ENCODE assay signal across 9 cellular contexts in the genomic region with DNA sequence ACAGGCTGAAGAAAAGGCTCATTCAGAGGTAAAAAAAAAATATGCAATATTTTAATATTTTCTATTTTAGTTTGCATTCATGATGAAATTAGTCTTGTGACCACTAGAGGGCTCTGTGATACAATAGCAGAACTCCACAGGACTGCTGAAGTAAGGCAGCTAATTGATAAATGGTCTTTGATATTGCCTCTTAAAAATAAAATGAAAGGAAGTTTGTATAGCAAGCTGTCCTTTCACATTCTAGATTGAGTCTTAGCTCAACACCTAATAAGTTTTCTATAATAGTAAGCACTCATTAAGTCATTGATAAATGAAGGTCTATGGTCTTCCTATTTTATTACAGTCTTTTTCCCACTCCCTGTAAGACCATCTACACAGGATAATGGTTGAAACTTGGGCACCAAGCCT.
DNase-seq lines count a peak whose midpoint lies in the region; ATAC-seq, FAIRE-seq and TF ChIP-seq lines count a peak whose summit lies in the region.
"Had no signal": no experiment of that assay in that cellular context is flagged by ENCODE, and none has a peak within 500 bp of the region (broad histone marks: within the 10 kb centered on the region; RNA-seq: fewer than 3 reads in every experiment).

No MANE protein-coding gene starts in this region.

- no peak overlapping the region for H3K4me3 ChIP-seq in neural progenitor cell

- no peak overlapping the region for H3K27ac Mint-ChIP-seq in neural progenitor cell
- H3K27ac Mint-ChIP-seq in activated naive CD4-positive, alpha-beta T cell treated with anti-CD3 and anti-CD28 coated beads, Interleukin-2, amount 10 ng/mL, durations not matched to agents 7 days and 5 days: no peak overlapping the region
- H3K27ac Mint-ChIP-seq: dendritic cell treated with granulocyte-macrophage colony-stimulating factor and Interleukin-4, amounts not matched to agents 40 ng/mL and 50 ng/mL, for 4 days had no signal

- TF ChIP-seq CTCF in GM12872 (IDR thresholded peaks at IDR 0.05; ENCODE audit: insufficient read depth, low read depth, low read length) (peak; percentile 60), neural progenitor cell (IDR thresholded peaks at IDR 0.05) (peak; percentile 89)

- H3K36me3 ChIP-seq in neural progenitor cell: no peaks in the 10 kb centered on the region

- H3K4me2 ChIP-seq in neural progenitor cell: no peak overlapping the region

- H3K27me3 ChIP-seq in neural progenitor cell: no peaks in the 10 kb centered on the region

- H3F3A ChIP-seq in neural progenitor cell (ENCODE audit: low read depth): no peaks in the 10 kb centered on the region

- H3K36me3 Mint-ChIP-seq in neural progenitor cell: no peaks in the 10 kb centered on the region
- H3K36me3 Mint-ChIP-seq in activated naive CD4-positive, alpha-beta T cell treated with anti-CD3 and anti-CD28 coated beads, Interleukin-2, amount 10 ng/mL, durations not matched to agents 7 days and 5 days: no peaks in the 10 kb centered on the region

- CTCF ChIA-PET in activated naive CD4-positive, alpha-beta T cell treated with anti-CD3 and anti-CD28 coated beads, Interleukin-2, amount 10 ng/mL, durations not matched to agents 7 days and 5 days (lab: Charles Lee): interaction anchor here (0.9 to 1.3 kb wide), 3 partner anchors 11 to 30 kb away, joined by 3 to 4 read pairs (median 3); no protein-coding TSS in a partner anchor

- FAIRE-seq in A204.1 (lab: Jason Lieb, UNC): peak; percentile 96

- ATAC-seq in HG03135 (IDR thresholded peaks at IDR 0.05; ENCODE audit: unreplicated experiment): peak; percentile 74

- no peak overlapping the region for H3K4me3 Mint-ChIP-seq in neural progenitor cell
- H3K4me3 Mint-ChIP-seq in activated naive CD4-positive, alpha-beta T cell treated with anti-CD3 and anti-CD28 coated beads, Interleukin-2, amount 10 ng/mL, durations not matched to agents 7 days and 5 days: no peak overlapping the region
- H3K4me3 Mint-ChIP-seq: dendritic cell treated with granulocyte-macrophage colony-stimulating factor and Interleukin-4, amounts not matched to agents 40 ng/mL and 50 ng/mL, for 4 days had no signal

- H4K20me1 ChIP-seq in neural progenitor cell (ENCODE audit: low read depth): no peaks in the 10 kb centered on the region

- H3K4me1 Mint-ChIP-seq in neural progenitor cell: peaks cover 2% of the 10 kb centered on the region
- H3K4me1 Mint-ChIP-seq in activated naive CD4-positive, alpha-beta T cell treated with anti-CD3 and anti-CD28 coated beads, Interleukin-2, amount 10 ng/mL, durations not matched to agents 7 days and 5 days: no peaks in the 10 kb centered on the region

- no peak overlapping the region for H3K9ac ChIP-seq in neural progenitor cell

- H3K9me3 Mint-ChIP-seq in neural progenitor cell: no peaks in the 10 kb centered on the region
- H3K9me3 Mint-ChIP-seq in activated naive CD4-positive, alpha-beta T cell treated with anti-CD3 and anti-CD28 coated beads, Interleukin-2, amount 10 ng/mL, durations not matched to agents 7 days and 5 days: no peaks in the 10 kb centered on the region
- H3K9me3 Mint-ChIP-seq: dendritic cell treated with granulocyte-macrophage colony-stimulating factor and Interleukin-4, amounts not matched to agents 40 ng/mL and 50 ng/mL, for 4 days had no signal

- no peaks in the 10 kb centered on the region for H3K27me3 Mint-ChIP-seq in neural progenitor cell (ENCODE audit: insufficient read depth, low read depth)
- no peaks in the 10 kb centered on the region for H3K27me3 Mint-ChIP-seq in activated naive CD4-positive, alpha-beta T cell treated with anti-CD3 and anti-CD28 coated beads, Interleukin-2, amount 10 ng/mL, durations not matched to agents 7 days and 5 days
- H3K27me3 Mint-ChIP-seq: dendritic cell treated with granulocyte-macrophage colony-stimulating factor and Interleukin-4, amounts not matched to agents 40 ng/mL and 50 ng/mL, for 4 days had no signal

- H3K4me1 ChIP-seq in neural progenitor cell: no peaks in the 10 kb centered on the region

- no peak overlapping the region for H3K27ac ChIP-seq in neural progenitor cell

- no peak overlapping the region for H2AFZ ChIP-seq in neural progenitor cell (replicated peaks)

- no peaks in the 10 kb centered on the region for H3K9me3 ChIP-seq in neural progenitor cell (ENCODE audit: low read depth)

- H3K79me2 ChIP-seq in neural progenitor cell (ENCODE audit: low read depth): no peaks in the 10 kb centered on the region

- DNase-seq in NCI-H510A treated with DMSO at 0.1 percent for 48 hours (lab: John Stamatoyannopoulos, UW) (peak; percentile 72), dedifferentiated amniotic fluid mesenchymal stem cell (ENCODE audit: extremely low spot score) (peak; percentile 53), neural progenitor cell (ENCODE audit: low spot score) (peak; percentile 50), mesenteric fat pad (ENCODE audit: low spot score) (no peak)
- DNase-seq in activated naive CD4-positive, alpha-beta T cell treated with anti-CD3 and anti-CD28 coated beads, Interleukin-2, amount 10 ng/mL, durations not matched to agents 7 days and 5 days: no peak

Comparison
In these comparisons a context has a peak if more than half of its experiments do, and no peak if none do; other contexts are left out.
1. DNase-seq: peak in NCI-H510A treated with DMSO at 0.1 percent for 48 hours (single experiment), dedifferentiated amniotic fluid mesenchymal stem cell (single experiment) and neural progenitor cell (single experiment); none in activated naive CD4-positive, alpha-beta T cell treated with anti-CD3 and anti-CD28 coated beads, Interleukin-2, amount 10 ng/mL, durations not matched to agents 7 days and 5 days (single experiment) and mesenteric fat pad (single experiment).